In genomic region chr2:152348388-152348787, GRCh38 we compare ENCODE assay signal across 1 cellular context.
TF ChIP-seq lines count a peak whose summit lies in the region.

No MANE protein-coding gene starts in this region.

TF ChIP-seq in A549, 52 proteins besides CTCF, POLR2A, EP300 and RAD21 (continued from another document):
- TF ChIP-seq HMGXB4 (CRISPR knock-in tag; IDR thresholded peaks at IDR 0.05; ENCODE audit: borderline replicate concordance), result no peak
- TF ChIP-seq CHD2 (IDR thresholded peaks at IDR 0.05; ENCODE audit: low read length, partially characterized antibody), result no peak
